8 cellular contexts compared by ENCODE assay signal in genomic region chr19:57321164-57321563, GRCh38. TPM values are rescaled to one million over a fixed set of nuclear protein-coding genes. Genes with fewer than 3 reads are reported as not detected.
DNase-seq lines count a peak whose midpoint lies in the region; ATAC-seq and TF ChIP-seq lines count a peak whose summit lies in the region.

No MANE protein-coding gene starts in this region.

- DNase-seq in GM23338 (ENCODE audit: low spot score) (no peak), RWPE1 (ENCODE audit: low spot score) (no peak), esophagus squamous epithelium (lab: John Stamatoyannopoulos, UW) (no peak), retinal pigment epithelial cell (ENCODE audit: low read depth) (no peak), head of caudate nucleus (no peak)

- CTCF ChIA-PET in RWPE1 (lab: Yijun Ruan, JAX) = no interaction called here

- peaks cover 28% of the 10 kb centered on the region for H3K79me2 ChIP-seq in GM23338 (replicated peaks; ENCODE audit: insufficient read depth)

- H3F3A ChIP-seq in GM23338 (replicated peaks; ENCODE audit: low read depth) = peaks cover 12% of the 10 kb centered on the region; the same call in 1 of the 2 replicates

- peaks cover 16% of the 10 kb centered on the region; the same call in 2 of the 3 replicates for H3K4me1 Mint-ChIP-seq in GM23338

- H3K9me3 Mint-ChIP-seq in GM23338 = no peaks in the 10 kb centered on the region

- H3K27ac ChIP-seq in GM23338 (ENCODE audit: low read depth) (no peak overlapping the region), RWPE1 (peak overlapping the region; percentile 74), esophagus squamous epithelium (peak overlapping the region in 3 of 4 donors; percentile 89 to 94 (median 91))

- no peaks in the 10 kb centered on the region for H4K20me1 ChIP-seq in GM23338 (replicated peaks; ENCODE audit: insufficient read depth)

- ATAC-seq in GM23338 (no peak), HG03521 (IDR thresholded peaks at IDR 0.05; ENCODE audit: unreplicated experiment) (no peak), GM21786 (IDR thresholded peaks at IDR 0.05; ENCODE audit: unreplicated experiment) (no peak), GM18517 (IDR thresholded peaks at IDR 0.05; ENCODE audit: unreplicated experiment) (no peak)

- H3K9me2 ChIP-seq in GM23338 (ENCODE audit: insufficient read depth) = no peaks in the 10 kb centered on the region

- H3K4me2 ChIP-seq in GM23338 = peak overlapping the region; percentile 99

- H3K4me1 ChIP-seq in GM23338 (ENCODE audit: insufficient read depth) (peaks cover 13% of the 10 kb centered on the region), esophagus squamous epithelium (peaks cover 0 to 30% (median 12%) of the 10 kb centered on the region in 3 donors)

- H3K4me3 Mint-ChIP-seq in GM23338 = peak overlapping the region; percentile 88

- H3K27me3 ChIP-seq in GM23338 (ENCODE audit: insufficient read depth) = peaks cover 23% of the 10 kb centered on the region
- H3K27me3 ChIP-seq in esophagus squamous epithelium = peaks cover 0 to 5% (median 0%) of the 10 kb centered on the region in 4 donors

- TF ChIP-seq CTCF in GM23338 (conservative IDR thresholded peaks at IDR 0.05; ENCODE audit: low read depth in 2 of 2) = no peak
- no peak for TF ChIP-seq CTCF in RWPE1 (conservative IDR thresholded peaks at IDR 0.05; ENCODE audit: low read depth)
- TF ChIP-seq CTCF in esophagus squamous epithelium (IDR thresholded peaks at IDR 0.05) = no peak
- TF ChIP-seq CTCF in retinal pigment epithelial cell (conservative IDR thresholded peaks at IDR 0.05; ENCODE audit: low read depth, low read length) = no peak

- H3K27me3 Mint-ChIP-seq in GM23338 (ENCODE audit: insufficient read depth, low read depth, poor library complexity) = peaks cover 9% of the 10 kb centered on the region

- H2AFZ ChIP-seq in GM23338 = no peak overlapping the region

- peak overlapping the region; percentile 91 for H3K4me3 ChIP-seq in GM23338
- H3K4me3 ChIP-seq in esophagus squamous epithelium = peak overlapping the region; percentile 61 to 93 (median 76)
- peak overlapping the region; percentile 84 for H3K4me3 ChIP-seq in retinal pigment epithelial cell (ENCODE audit: low read length)

- 0 out of 2 replicates have a peak, but pooled peaks cover 8% of the 10 kb centered on the region for H3K36me3 ChIP-seq in GM23338 (ENCODE audit: insufficient read depth)
- peaks cover 0 to 35% (median 15%) of the 10 kb centered on the region in 3 donors for H3K36me3 ChIP-seq in esophagus squamous epithelium

- peaks cover 27% of the 10 kb centered on the region for H3K36me3 Mint-ChIP-seq in GM23338 (ENCODE audit: low read depth)

- 19 to 27% methylated on average over 8 of the region's 8 CpGs for WGBS in esophagus squamous epithelium, 2 donors

- no peak for TF ChIP-seq POLR2A in esophagus squamous epithelium (IDR thresholded peaks at IDR 0.05)

- H3K9me3 ChIP-seq in esophagus squamous epithelium = no peaks in the 10 kb centered on the region

- POLR2A ChIA-PET in RWPE1 (lab: Yijun Ruan, JAX; ENCODE audit: low non-redundant PET) = no interaction called here

- intact Hi-C loops in esophagus squamous epithelium (cut with DNase I) = no loop called here
- intact Hi-C loops in head of caudate nucleus (cut with DNase I) = loop anchor here (5.0 kb wide), 1 partner anchor 41 kb away; the partner anchor contains the start of genes TRAPPC2B and ZNF547

- peak overlapping the region; percentile 96 for H3K27ac Mint-ChIP-seq in GM23338

TF ChIP-seq in GM23338, 12 proteins besides CTCF, POLR2A, EP300 and RAD21:
- TF ChIP-seq ZNF114 (CRISPR knock-in tag; IDR thresholded peaks at IDR 0.05) (no peak), JUNB (IDR thresholded peaks at IDR 0.05; ENCODE audit: unreplicated experiment) (no peak), CREB1 (CRISPR knock-in tag; IDR thresholded peaks at IDR 0.05; ENCODE audit: low read depth) (no peak), EZH2 (IDR thresholded peaks at IDR 0.05; ENCODE audit: low read depth, unreplicated experiment) (no peak), ZNF331 (CRISPR knock-in tag; IDR thresholded peaks at IDR 0.05; ENCODE audit: low read depth) (no peak), STAT1 (IDR thresholded peaks at IDR 0.05; ENCODE audit: unreplicated experiment) (no peak), EZH2phosphoT487 (IDR thresholded peaks at IDR 0.05; ENCODE audit: unreplicated experiment) (no peak), POLR2AphosphoS5 (IDR thresholded peaks at IDR 0.05; ENCODE audit: low read depth) (no peak)
TF ChIP-seq in GM23338: peak in this region for 0.

RNA-seq across cellular contexts. Expression of gene ZNF543, which starts 0.9 kb away (rescaled TPM):
- total RNA-seq in GM23338 (2014; rRNA removed; shearing (Covaris generic)) = 10.3 and 12.6 TPM in 2 replicates
- polyA plus RNA-seq in GM23338 (2016; fragmentation: Nextera tagmentation; extraction: Ambion mirVana) = 2.4 and 3.1 TPM in 2 replicates
- 10 to 100 TPM in 1 of 4 donors, 1 to 10 TPM in 3; 4.7 to 10.1 (median 8.4) TPM for total RNA-seq in esophagus squamous epithelium

RNA-seq across cellular contexts. Expression of gene ZNF304, which starts 29.9 kb away (rescaled TPM):
- total RNA-seq in GM23338 (2014; rRNA removed; shearing (Covaris generic)) = 10.1 and 12.4 TPM in 2 replicates
- 2.7 and 3.5 TPM in 2 replicates for polyA plus RNA-seq in GM23338 (2016; fragmentation: Nextera tagmentation; extraction: Ambion mirVana)
- total RNA-seq in esophagus squamous epithelium = 1 to 10 TPM; 3.3 to 9.0 (median 5.7) TPM

RNA-seq across cellular contexts. Expression of gene ZNF460, which starts 40.9 kb away (rescaled TPM):
- total RNA-seq in GM23338 (2014; rRNA removed; shearing (Covaris generic)) = 79.6 and 81.7 TPM in 2 replicates
- polyA plus RNA-seq in GM23338 (2016; fragmentation: Nextera tagmentation; extraction: Ambion mirVana) = 3.0 and 3.4 TPM in 2 replicates
- 10 to 100 TPM; 44.3 to 87.9 (median 67.9) TPM for total RNA-seq in esophagus squamous epithelium

RNA-seq across cellular contexts. Expression of gene TRAPPC2B, which starts 42.2 kb away (rescaled TPM):
- total RNA-seq in GM23338 (2014; rRNA removed; shearing (Covaris generic)) = 17.1 and 24.1 TPM in 2 replicates
- 55.2 and 60.5 TPM in 2 replicates for polyA plus RNA-seq in GM23338 (2016; fragmentation: Nextera tagmentation; extraction: Ambion mirVana)
- total RNA-seq in esophagus squamous epithelium = 10 to 100 TPM; 14.7 to 24.6 (median 17.9) TPM

RNA-seq across cellular contexts. Expression of gene ZNF547, which starts 42.2 kb away (rescaled TPM):
- total RNA-seq in GM23338 (2014; rRNA removed; shearing (Covaris generic)) = 4.9 and 5.1 TPM in 2 replicates
- polyA plus RNA-seq in GM23338 (2016; fragmentation: Nextera tagmentation; extraction: Ambion mirVana) = 0.71 and 1.1 TPM in 2 replicates
- total RNA-seq in esophagus squamous epithelium = 1 to 10 TPM; 1.1 to 6.7 (median 3.1) TPM
